8 cellular contexts compared by ENCODE assay signal in genomic region chr1:3625151-3625907, GRCh38. TPM values are rescaled to one million over a fixed set of nuclear protein-coding genes. Genes with fewer than 3 reads are reported as not detected.
DNase-seq lines count a peak whose midpoint lies in the region; ATAC-seq and TF ChIP-seq lines count a peak whose summit lies in the region.

No MANE protein-coding gene starts in this region.

- TF ChIP-seq POLR2A in lower leg skin (IDR thresholded peaks at IDR 0.05): no peak
- no peak for TF ChIP-seq POLR2A in testis (IDR thresholded peaks at IDR 0.05)

- H3K4me1 Mint-ChIP-seq in activated naive CD4-positive, alpha-beta T cell treated with anti-CD3 and anti-CD28 coated beads, Interleukin-2, amount 10 ng/mL, durations not matched to agents 7 days and 5 days: peaks cover 35% of the 10 kb centered on the region

- peaks cover 26% of the 10 kb centered on the region for H3K27me3 Mint-ChIP-seq in activated naive CD4-positive, alpha-beta T cell treated with anti-CD3 and anti-CD28 coated beads, Interleukin-2, amount 10 ng/mL, durations not matched to agents 7 days and 5 days

- H3K9ac ChIP-seq in SK-N-MC (ENCODE audit: insufficient read length) (peak overlapping the region; percentile 68), colonic mucosa (ENCODE audit: low read depth in 2 of 2, low read length in 2 of 2) (peak overlapping the region; percentile 81 to 86)

- H3K4me1 ChIP-seq in colonic mucosa (peaks cover 5% of the 10 kb centered on the region), testis (peaks cover 16% of the 10 kb centered on the region)

- H3K9me3 ChIP-seq in SK-N-MC (ENCODE audit: low read depth, low read length): no peaks in the 10 kb centered on the region
- no peaks in the 10 kb centered on the region for H3K9me3 ChIP-seq in colonic mucosa
- no peaks in the 10 kb centered on the region for H3K9me3 ChIP-seq in testis

- H3K9me3 Mint-ChIP-seq in activated naive CD4-positive, alpha-beta T cell treated with anti-CD3 and anti-CD28 coated beads, Interleukin-2, amount 10 ng/mL, durations not matched to agents 7 days and 5 days: no peaks in the 10 kb centered on the region
- no peaks in the 10 kb centered on the region for H3K9me3 Mint-ChIP-seq in activated naive CD4-positive, alpha-beta T cell treated with anti-CD3 and anti-CD28 coated beads, Interleukin-2, amount 50 U/mL, for 72 hours

- H3K27ac Mint-ChIP-seq in activated naive CD4-positive, alpha-beta T cell treated with anti-CD3 and anti-CD28 coated beads, Interleukin-2, amount 10 ng/mL, durations not matched to agents 7 days and 5 days: peak overlapping the region; percentile 89
- H3K27ac Mint-ChIP-seq in activated naive CD4-positive, alpha-beta T cell treated with anti-CD3 and anti-CD28 coated beads, Interleukin-2, amount 50 U/mL, for 72 hours: peak overlapping the region in 1 of 2 donors; percentile 93

- H3K27me3 ChIP-seq in colonic mucosa (no peaks in the 10 kb centered on the region), testis (no peaks in the 10 kb centered on the region)

- peaks cover 7% of the 10 kb centered on the region for H3K36me3 Mint-ChIP-seq in activated naive CD4-positive, alpha-beta T cell treated with anti-CD3 and anti-CD28 coated beads, Interleukin-2, amount 10 ng/mL, durations not matched to agents 7 days and 5 days
- peaks cover 0 to 3% of the 10 kb centered on the region in 2 donors for H3K36me3 Mint-ChIP-seq in activated naive CD4-positive, alpha-beta T cell treated with anti-CD3 and anti-CD28 coated beads, Interleukin-2, amount 50 U/mL, for 72 hours

- no peak overlapping the region for H3K27ac ChIP-seq in SK-N-MC
- H3K27ac ChIP-seq in colonic mucosa: peak overlapping the region; percentile 77
- peak overlapping the region; percentile 22 to 89 for H3K27ac ChIP-seq in testis

- CTCF ChIA-PET in activated naive CD4-positive, alpha-beta T cell treated with anti-CD3 and anti-CD28 coated beads, Interleukin-2, amount 10 ng/mL, durations not matched to agents 7 days and 5 days (lab: Charles Lee): no interaction called here

- WGBS in lower leg skin, 2 donors: 4 to 6% methylated on average over 38 to 45 of the region's 71 CpGs
- 1 to 19% methylated on average over 2 to 41 of the region's 71 CpGs for WGBS in testis, 2 donors

- peak overlapping the region; percentile 94 for H3K4me3 ChIP-seq in SK-N-MC
- peak overlapping the region; percentile 95 for H3K4me3 ChIP-seq in colonic mucosa
- peak overlapping the region; percentile 68 for H3K4me3 ChIP-seq in lower leg skin (ENCODE audit: low read depth, poor library complexity, severe bottlenecking)
- peak overlapping the region; percentile 85 to 87 for H3K4me3 ChIP-seq in testis

- TF ChIP-seq CTCF in colonic mucosa (IDR thresholded peaks at IDR 0.05) (no peak), lower leg skin (IDR thresholded peaks at IDR 0.05) (no peak), testis (IDR thresholded peaks at IDR 0.05) (no peak)

- H3K36me3 ChIP-seq in SK-N-MC (ENCODE audit: insufficient read depth, low read length) (no peaks in the 10 kb centered on the region; the same call in 1 of the 2 replicates), colonic mucosa (no peaks in the 10 kb centered on the region), testis (ENCODE audit: low read depth, missing control alignments) (no peaks in the 10 kb centered on the region)

- no peak for DNase-seq in activated naive CD4-positive, alpha-beta T cell treated with anti-CD3 and anti-CD28 coated beads, Interleukin-2, amount 10 ng/mL, durations not matched to agents 7 days and 5 days
- DNase-seq in activated naive CD4-positive, alpha-beta T cell treated with anti-CD3 and anti-CD28 coated beads, Interleukin-2, amount 50 U/mL, for 72 hours (ENCODE audit: low spot score in 2 of 2): no peak
- DNase-seq in SK-N-MC (ENCODE audit: low read depth, low spot score): no peak
- peak; percentile 70 for DNase-seq in colonic mucosa
- no peak for DNase-seq in lower leg skin (ENCODE audit: low spot score in 2 of 2)
- DNase-seq in testis: peak; percentile 79
- DNase-seq in SK-N-DZ (ENCODE audit: low spot score): no peak

- intact Hi-C loops in colonic mucosa (cut with DNase I) (no loop called here), lower leg skin (cut with DNase I; ENCODE audit: low total_unique reads) (no loop called here), testis (cut with DNase I; ENCODE audit: low total_unique reads) (no loop called here)

- H3K4me3 Mint-ChIP-seq in activated naive CD4-positive, alpha-beta T cell treated with anti-CD3 and anti-CD28 coated beads, Interleukin-2, amount 10 ng/mL, durations not matched to agents 7 days and 5 days: peak overlapping the region; percentile 81

- ATAC-seq in activated naive CD4-positive, alpha-beta T cell treated with anti-CD3 and anti-CD28 coated beads, Interleukin-2, amount 50 U/mL, for 72 hours: no peak
- ATAC-seq in HG03175 (IDR thresholded peaks at IDR 0.05; ENCODE audit: unreplicated experiment): peak; percentile 2

RNA-seq across cellular contexts. Expression of gene TPRG1L, which starts 0.5 kb away (rescaled TPM):
- 1 to 10 TPM; 6.0 to 10.0 TPM for total RNA-seq in activated naive CD4-positive, alpha-beta T cell treated with anti-CD3 and anti-CD28 coated beads, Interleukin-2, amount 50 U/mL, for 72 hours
- total RNA-seq in colonic mucosa (10 to 100 TPM; 63.0 to 81.5 TPM), lower leg skin (10 to 100 TPM; 44.1 to 54.3 (median 52.2) TPM), testis (10 to 100 TPM; 30.6 to 33.3 TPM)
- polyA plus RNA-seq in testis (ENCODE audit: insufficient read depth, low read depth, low replicate concordance): 40.9 TPM
- polyA plus RNA-seq in SK-N-DZ (2014; cell fraction: cytosol; rRNA removed): 4.2 and 4.4 TPM in 2 replicates
- 3.7 and 5.0 TPM in 2 replicates for polyA plus RNA-seq in SK-N-DZ (2014; cell fraction: nucleus; rRNA removed)

RNA-seq across cellular contexts. Expression of gene MEGF6, which starts 14.0 kb away (rescaled TPM):
- 1 to 10 TPM; 4.6 to 7.6 TPM for total RNA-seq in activated naive CD4-positive, alpha-beta T cell treated with anti-CD3 and anti-CD28 coated beads, Interleukin-2, amount 50 U/mL, for 72 hours
- total RNA-seq in colonic mucosa (1 to 10 TPM; 5.2 to 6.4 TPM), lower leg skin (100 to 1,000 TPM in 1 of 4 donors, 10 to 100 TPM in 3; 81.1 to 147 (median 86.1) TPM), testis (10 to 100 TPM; 16.1 to 26.4 TPM)
- polyA plus RNA-seq in testis (ENCODE audit: insufficient read depth, low read depth, low replicate concordance): 9.0 TPM
- 0.18 and 0.23 TPM in 2 replicates for polyA plus RNA-seq in SK-N-DZ (2014; cell fraction: cytosol; rRNA removed)
- 2.4 and 13.7 TPM in 2 replicates for polyA plus RNA-seq in SK-N-DZ (2014; cell fraction: nucleus; rRNA removed)

RNA-seq across cellular contexts. Expression of gene WRAP73, which starts 24.6 kb away (rescaled TPM):
- total RNA-seq in activated naive CD4-positive, alpha-beta T cell treated with anti-CD3 and anti-CD28 coated beads, Interleukin-2, amount 50 U/mL, for 72 hours: 10 to 100 TPM; 26.5 to 38.6 TPM
- 10 to 100 TPM; 19.9 to 24.2 TPM for total RNA-seq in colonic mucosa
- total RNA-seq in lower leg skin: 10 to 100 TPM; 12.5 to 20.6 (median 15.3) TPM
- 10 to 100 TPM; 26.1 to 34.2 TPM for total RNA-seq in testis
- 32.5 TPM for polyA plus RNA-seq in testis (ENCODE audit: insufficient read depth, low read depth, low replicate concordance)
- polyA plus RNA-seq in SK-N-DZ (2014; cell fraction: cytosol; rRNA removed): 25.0 and 25.1 TPM in 2 replicates
- 63.2 and 86.0 TPM in 2 replicates for polyA plus RNA-seq in SK-N-DZ (2014; cell fraction: nucleus; rRNA removed)

RNA-seq across cellular contexts. Expression of gene TP73, which starts 27.0 kb away (rescaled TPM):
- total RNA-seq in activated naive CD4-positive, alpha-beta T cell treated with anti-CD3 and anti-CD28 coated beads, Interleukin-2, amount 50 U/mL, for 72 hours: under 1 TPM; 0.30 to 0.39 TPM
- under 1 TPM; 0.29 to 0.42 TPM for total RNA-seq in colonic mucosa
- total RNA-seq in lower leg skin: 10 to 100 TPM in 2 of 4 donors, 1 to 10 TPM in 2; 5.8 to 23.6 (median 11.0) TPM
- total RNA-seq in testis: 1 to 10 TPM; 1.3 to 1.5 TPM
- polyA plus RNA-seq in testis (ENCODE audit: insufficient read depth, low read depth, low replicate concordance): 2.2 TPM
- 0.65 and 1.1 TPM in 2 replicates for polyA plus RNA-seq in SK-N-DZ (2014; cell fraction: cytosol; rRNA removed)
- polyA plus RNA-seq in SK-N-DZ (2014; cell fraction: nucleus; rRNA removed): 1.3 and 3.5 TPM in 2 replicates

Comparison
In these comparisons a context has a peak if more than half of its experiments do, and no peak if none do; other contexts are left out.
1. DNase-seq: peak in colonic mucosa (single experiment) and testis (single experiment); none in activated naive CD4-positive, alpha-beta T cell treated with anti-CD3 and anti-CD28 coated beads, Interleukin-2, amount 10 ng/mL, durations not matched to agents 7 days and 5 days (single experiment), activated naive CD4-positive, alpha-beta T cell treated with anti-CD3 and anti-CD28 coated beads, Interleukin-2, amount 50 U/mL, for 72 hours (0 of 2), SK-N-MC (single experiment), lower leg skin (0 of 2) and SK-N-DZ (single experiment).
2. Peak in every context shown above with its lines, with median percentiles within 50 percentile points of each other: H3K4me3 ChIP-seq.